ENCODE assay signal across 25 cellular contexts in genomic region chr3:53082736-53083135, GRCh38.
"Had no signal": no experiment of that assay in that cellular context is flagged by ENCODE, and none has a peak within 500 bp of the region (broad histone marks: within the 10 kb centered on the region; RNA-seq: fewer than 3 reads in every experiment).

No MANE protein-coding gene starts in this region.

- H3K9me3 ChIP-seq: esophagus muscularis mucosa, gastroesophageal sphincter, heart left ventricle, mucosa of descending colon, neutrophil, pancreas, right lobe of liver, suprapubic skin, transverse colon, upper lobe of right lung, vagina had no signal

- H3K4me1 ChIP-seq: foreskin keratinocyte, transverse colon, upper lobe of right lung had no signal

- H3K36me3 ChIP-seq: pancreas, right lobe of liver, suprapubic skin, transverse colon, vagina had no signal

- ATAC-seq: foreskin keratinocyte; mucosa of descending colon; natural killer cell treated with Interleukin-12 subunit alpha and Interleukin-12 subunit beta and Interleukin-15 and Interleukin-18, amount 100 ng/mL, for 72 hours; right lobe of liver; stimulated activated naive CD8-positive, alpha-beta T cell treated with anti-CD3 and anti-CD28 coated beads, Interleukin-15, amount 100 ng/mL, for 72 hours; upper lobe of right lung had no signal

- H3K4me3 ChIP-seq: esophagus muscularis mucosa, gastroesophageal sphincter, heart left ventricle, hepatocyte, lung, mucosa of descending colon, pancreas, right lobe of liver, smooth muscle cell, suprapubic skin, transverse colon, upper lobe of right lung, vagina had no signal

- H2AFZ ChIP-seq: hepatocyte had no signal

- H3K27me3 ChIP-seq: esophagus muscularis mucosa, foreskin keratinocyte, gastroesophageal sphincter, heart left ventricle, hepatocyte, neutrophil, pancreas, right lobe of liver, suprapubic skin, transverse colon, upper lobe of right lung, vagina had no signal

- DNase-seq: effector CD8-positive, alpha-beta T cell; endodermal cell; foreskin keratinocyte; mucosa of descending colon; naive B cell; right lobe of liver; stimulated activated CD4-positive, alpha-beta T cell treated with anti-CD3 and anti-CD28 coated beads, Interleukin-12 subunit alpha, Interleukin-12 subunit beta, amount 100 ng/mL, for 4 hours; stimulated activated CD4-positive, alpha-beta T cell treated with anti-CD3 and anti-CD28 coated beads, Interleukin-1b, Interleukin-23, amount 100 ng/mL, for 48 hours; stimulated activated CD4-positive, alpha-beta T cell treated with anti-CD3 and anti-CD28 coated beads, Interleukin-4, amount 100 ng/mL, for 1 hour; stimulated activated CD8-positive, alpha-beta memory T cell treated with anti-CD3 and anti-CD28 coated beads, Interleukin-4, amount 100 ng/mL, for 48 hours; stimulated activated naive CD4-positive, alpha-beta T cell; stimulated activated naive CD8-positive, alpha-beta T cell treated with anti-CD3 and anti-CD28 coated beads, Interleukin-15, amount 100 ng/mL, for 72 hours; transverse colon; upper lobe of right lung had no signal

- H3K4me2 ChIP-seq: hepatocyte, smooth muscle cell had no signal

- H3K27ac ChIP-seq: esophagus muscularis mucosa, foreskin keratinocyte, gastroesophageal sphincter, hepatocyte, neutrophil, pancreas, right lobe of liver, suprapubic skin, transverse colon, upper lobe of right lung, vagina had no signal
